7 cellular contexts compared by ENCODE assay signal in genomic region chr15:76904461-76905012, GRCh38. TPM values are rescaled to one million over a fixed set of nuclear protein-coding genes. Genes with fewer than 3 reads are reported as not detected.
DNase-seq lines count a peak whose midpoint lies in the region; TF ChIP-seq lines count a peak whose summit lies in the region.

No MANE protein-coding gene starts in this region.

- peaks cover 2% of the 10 kb centered on the region for H3K36me3 Mint-ChIP-seq in progenitor cell of endocrine pancreas (ENCODE audit: insufficient read depth)

- TF ChIP-seq CTCF in GM10248 (IDR thresholded peaks at IDR 0.05; ENCODE audit: control extremely low read depth, extremely low read depth, low read depth, missing control alignments) (no peak), HEK293 (tag by site-specific recombination; IDR thresholded peaks at IDR 0.05) (no peak), adrenal gland (IDR thresholded peaks at IDR 0.05) (no peak), right atrium auricular region (IDR thresholded peaks at IDR 0.05) (no peak), progenitor cell of endocrine pancreas (IDR thresholded peaks at IDR 0.05; ENCODE audit: unreplicated experiment) (no peak)

- H3K27ac ChIP-seq in HEK293 (ENCODE audit: extremely low read depth, low read depth, low read length) (peak overlapping the region; percentile 87), adrenal gland (peak overlapping the region; percentile 63 to 93 (median 92)), right atrium auricular region (peak overlapping the region; percentile 94 to 96)

- 1 to 4% (median 2%) methylated on average over 3 to 29 of the region's 29 CpGs for WGBS in adrenal gland, 4 donors

- POLR2A ChIA-PET in GM10248 (lab: Yijun Ruan, JAX) = no interaction called here
- POLR2A ChIA-PET in HEK293 (lab: Yijun Ruan, JAX) = interaction anchor here (0.8 to 2.8 kb wide), 2 partner anchors 26 to 568 kb away, joined by 5 to 16 read pairs; partner anchors contain the start of genes ISL2 and RCN2

- H3K27me3 Mint-ChIP-seq in progenitor cell of endocrine pancreas = peaks cover 7% of the 10 kb centered on the region

- H3K4me1 ChIP-seq in HEK293 (ENCODE audit: control insufficient read depth, insufficient read depth, low read length) (peaks cover 4% of the 10 kb centered on the region; the same call in 1 of the 2 replicates), adrenal gland (replicated peaks in 1 of 2) (peaks cover 14 to 32% of the 10 kb centered on the region in 2 donors), right atrium auricular region (peaks cover 0 to 24% of the 10 kb centered on the region in 2 donors)

- peaks cover 13% of the 10 kb centered on the region for H3K4me1 Mint-ChIP-seq in progenitor cell of endocrine pancreas (ENCODE audit: low read depth)

- CTCF ChIA-PET in GM10248 (lab: Yijun Ruan, JAX) = no interaction called here
- CTCF ChIA-PET in HEK293 (lab: Yijun Ruan, JAX) = interaction anchor here (0.6 to 1.5 kb wide), 5 partner anchors 10 to 131 kb away, joined by 3 to 6 read pairs (median 3); no protein-coding TSS in a partner anchor

- H3K4me3 Mint-ChIP-seq in progenitor cell of endocrine pancreas (ENCODE audit: low read depth) = peak overlapping the region; percentile 92

- H3K4me3 ChIP-seq in HEK293 (ENCODE audit: low read depth, low read length) (peak overlapping the region; percentile 99), adrenal gland (peak overlapping the region; percentile 71 to 91 (median 87)), right atrium auricular region (peak overlapping the region; percentile 78 to 95)

- H3K36me3 ChIP-seq in HEK293 (ENCODE audit: control insufficient read depth in 2 of 2, insufficient read depth in 1 of 2, low read length in 2 of 2) = no peaks in the 10 kb centered on the region; a peak in 1 of 3 replicates
- H3K36me3 ChIP-seq in adrenal gland (replicated peaks in 1 of 2) = no peaks in the 10 kb centered on the region
- H3K36me3 ChIP-seq in right atrium auricular region = no peaks in the 10 kb centered on the region

- no peaks in the 10 kb centered on the region for H3K9me3 ChIP-seq in HEK293 (ENCODE audit: control insufficient read depth, insufficient read depth, low read depth, low read length)
- H3K9me3 ChIP-seq in adrenal gland (replicated peaks in 1 of 3) = no peaks in the 10 kb centered on the region
- H3K9me3 ChIP-seq in right atrium auricular region = no peaks in the 10 kb centered on the region

- DNase-seq in GM10248 (ENCODE audit: extremely low spot score) (peak; percentile 27), NCI-H69 (lab: John Stamatoyannopoulos, UW) (peak; percentile 74), adrenal gland (peak in 6 of 7 donors; percentile 20 to 61 (median 31)), right atrium auricular region (ENCODE audit: low spot score) (no peak), progenitor cell of endocrine pancreas (ENCODE audit: low spot score, unreplicated experiment) (peak; percentile 13), DMS79 treated with DMSO at 0.1 percent for 48 hours (lab: John Stamatoyannopoulos, UW) (no peak)

- no peak for TF ChIP-seq POLR2A in adrenal gland (IDR thresholded peaks at IDR 0.05)

- H3K27ac Mint-ChIP-seq in progenitor cell of endocrine pancreas = peak overlapping the region; percentile 98

- intact Hi-C loops in adrenal gland (cut with DNase I) = no loop called here

- H3K27me3 ChIP-seq in adrenal gland = no peaks in the 10 kb centered on the region
- no peaks in the 10 kb centered on the region for H3K27me3 ChIP-seq in right atrium auricular region

- peaks cover 3% of the 10 kb centered on the region for H3K9me3 Mint-ChIP-seq in progenitor cell of endocrine pancreas (ENCODE audit: low read depth)

TF ChIP-seq in HEK293, 187 proteins besides CTCF, POLR2A, EP300 and RAD21 (continues in another document):
- peak; percentile 96 for TF ChIP-seq SCRT2 (tag by site-specific recombination; IDR thresholded peaks at IDR 0.05)
- 0 out of 2 replicates have a peak, but pooled peaks have one; percentile 42 for TF ChIP-seq ZBTB21 (tag by site-specific recombination; IDR thresholded peaks at IDR 0.05)
- TF ChIP-seq ZNF146 (tag by site-specific recombination; IDR thresholded peaks at IDR 0.05) = 0 out of 2 replicates have a peak, but pooled peaks have one; percentile 5
- TF ChIP-seq IKZF3 (tag by site-specific recombination; IDR thresholded peaks at IDR 0.05) = peak; percentile 82; the same call in 1 of the 2 replicates
- peak; percentile 86 for TF ChIP-seq ZNF335 (tag by site-specific recombination; conservative IDR thresholded peaks at IDR 0.05)
- TF ChIP-seq KLF7 (tag by site-specific recombination; IDR thresholded peaks at IDR 0.05; ENCODE audit: borderline replicate concordance) = no peak
- 0 out of 2 replicates have a peak, but pooled peaks have one; percentile 9 for TF ChIP-seq ZNF394 (tag by site-specific recombination; IDR thresholded peaks at IDR 0.05; ENCODE audit: borderline replicate concordance)
- no peak for TF ChIP-seq ZNF274 (IDR thresholded peaks at IDR 0.05; ENCODE audit: low read length)
- no peak for TF ChIP-seq ZNF274 (tag by site-specific recombination; IDR thresholded peaks at IDR 0.05; ENCODE audit: borderline replicate concordance)
- TF ChIP-seq ZBTB48 (tag by site-specific recombination; IDR thresholded peaks at IDR 0.05) = 0 out of 2 replicates have a peak, but pooled peaks have one; percentile 82
- TF ChIP-seq SCRT1 (tag by site-specific recombination; IDR thresholded peaks at IDR 0.05; ENCODE audit: borderline replicate concordance) = peak; percentile 93
- TF ChIP-seq ZNF366 (tag by site-specific recombination; conservative IDR thresholded peaks at IDR 0.05) = 0 out of 2 replicates have a peak, but pooled peaks have one; percentile 20
- no peak for TF ChIP-seq ZNF24 (tag by site-specific recombination; IDR thresholded peaks at IDR 0.05)
- TF ChIP-seq ZFP37 (tag by site-specific recombination; IDR thresholded peaks at IDR 0.05) = 0 out of 2 replicates have a peak, but pooled peaks have one; percentile 52
- TF ChIP-seq ZFP69B (tag by site-specific recombination; IDR thresholded peaks at IDR 0.05) = peak; percentile 92
- no peak for TF ChIP-seq ZNF654 (tag by site-specific recombination; IDR thresholded peaks at IDR 0.05; ENCODE audit: low read depth)
- no peak for TF ChIP-seq ZBTB49 (tag by site-specific recombination; IDR thresholded peaks at IDR 0.05; ENCODE audit: low read depth)
- TF ChIP-seq ZIC2 (tag by site-specific recombination; IDR thresholded peaks at IDR 0.05) = peak; percentile 13; the same call in 1 of the 2 replicates
- 0 out of 2 replicates have a peak, but pooled peaks have one; percentile 35 for TF ChIP-seq HOXC10 (CRISPR knock-in tag; IDR thresholded peaks at IDR 0.05)
- peak; percentile 92 for TF ChIP-seq BCL6B (tag by site-specific recombination; IDR thresholded peaks at IDR 0.05)
- TF ChIP-seq FEZF1 (tag by site-specific recombination; IDR thresholded peaks at IDR 0.05) = peak; percentile 4
- TF ChIP-seq ZNF549 (tag by site-specific recombination; IDR thresholded peaks at IDR 0.05) = no peak
- TF ChIP-seq ZNF248 (tag by site-specific recombination; IDR thresholded peaks at IDR 0.05) = no peak
- TF ChIP-seq ZNF692 (tag by site-specific recombination; IDR thresholded peaks at IDR 0.05) = peak; percentile 93

RNA-seq across cellular contexts. Expression of gene SCAPER, which starts 0.6 kb away (rescaled TPM):
- total RNA-seq in adrenal gland (10 to 100 TPM; 15.7 to 95.3 (median 25.6) TPM), right atrium auricular region (10 to 100 TPM; 20.5 to 52.3 TPM), progenitor cell of endocrine pancreas (43.1 and 43.3 TPM in 2 replicates)
- 10 to 100 TPM in 1 of 3 donors, 1 to 10 TPM in 2; 3.9 to 15.9 (median 5.1) TPM for polyA plus RNA-seq in adrenal gland

RNA-seq across cellular contexts. Expression of gene RCN2, which starts 27.0 kb away (rescaled TPM):
- 10 to 100 TPM; 15.5 to 40.2 (median 30.5) TPM for total RNA-seq in adrenal gland
- polyA plus RNA-seq in adrenal gland = 10 to 100 TPM in 2 of 3 donors, 1 to 10 TPM in 1; 9.7 to 58.6 (median 12.9) TPM
- total RNA-seq in right atrium auricular region = 10 to 100 TPM; 20.9 to 39.9 TPM
- 232 and 236 TPM in 2 replicates for total RNA-seq in progenitor cell of endocrine pancreas

Comparison
In these comparisons a context has a peak if more than half of its experiments do, and no peak if none do; other contexts are left out.
1. DNase-seq: peak in GM10248 (single experiment), NCI-H69 (single experiment), adrenal gland (6 of 7) and progenitor cell of endocrine pancreas (single experiment); none in right atrium auricular region (single experiment) and DMS79 treated with DMSO at 0.1 percent for 48 hours (single experiment).
2. Peak in every context shown above with its lines, with median percentiles within 50 percentile points of each other: H3K27ac ChIP-seq and H3K4me3 ChIP-seq.